In the genomic region with DNA sequence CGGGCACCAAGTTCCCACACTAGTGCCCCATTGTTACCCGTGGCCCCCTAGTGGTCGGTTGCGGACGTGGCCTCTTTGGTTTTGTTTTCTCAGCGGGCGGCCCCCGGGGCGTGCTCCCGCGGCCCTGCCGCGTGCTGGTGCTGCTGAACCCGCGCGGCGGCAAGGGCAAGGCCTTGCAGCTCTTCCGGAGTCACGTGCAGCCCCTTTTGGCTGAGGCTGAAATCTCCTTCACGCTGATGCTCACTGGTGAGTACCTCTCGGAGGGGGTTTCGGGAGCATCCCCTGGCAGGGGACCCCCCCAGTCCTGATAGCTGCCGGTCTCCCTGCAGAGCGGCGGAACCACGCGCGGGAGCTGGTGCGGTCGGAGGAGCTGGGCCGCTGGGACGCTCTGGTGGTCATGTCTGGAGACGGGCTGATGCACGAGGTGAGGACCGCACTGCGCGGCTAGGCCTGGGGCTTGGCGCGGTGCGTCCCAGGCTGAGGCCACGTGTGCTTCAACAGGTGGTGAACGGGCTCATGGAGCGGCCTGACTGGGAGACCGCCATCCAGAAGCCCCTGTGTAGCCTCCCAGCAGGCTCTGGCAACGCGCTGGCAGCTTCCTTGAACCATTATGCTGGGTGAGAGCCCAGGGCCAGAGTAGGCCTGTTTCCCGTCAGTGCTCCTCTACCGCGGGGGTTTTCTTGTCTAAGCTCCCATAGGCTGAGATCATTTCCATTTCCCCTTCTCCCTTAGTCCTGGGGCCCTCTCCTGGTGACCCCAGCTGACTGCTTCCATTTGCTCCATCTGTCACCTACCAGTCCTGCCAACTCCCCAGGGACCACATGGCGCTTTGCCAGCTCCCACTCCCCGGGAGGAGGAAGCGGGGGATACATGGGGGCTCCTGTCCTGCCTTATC, we compare ENCODE assay signal across 1 cellular context.
TF ChIP-seq lines count a peak whose summit lies in the region.

No MANE protein-coding gene starts in this region.

TF ChIP-seq in HepG2, 621 proteins besides CTCF, POLR2A, EP300 and RAD21 (continued from another document and continues in another):
- TF ChIP-seq, protein P1, sequence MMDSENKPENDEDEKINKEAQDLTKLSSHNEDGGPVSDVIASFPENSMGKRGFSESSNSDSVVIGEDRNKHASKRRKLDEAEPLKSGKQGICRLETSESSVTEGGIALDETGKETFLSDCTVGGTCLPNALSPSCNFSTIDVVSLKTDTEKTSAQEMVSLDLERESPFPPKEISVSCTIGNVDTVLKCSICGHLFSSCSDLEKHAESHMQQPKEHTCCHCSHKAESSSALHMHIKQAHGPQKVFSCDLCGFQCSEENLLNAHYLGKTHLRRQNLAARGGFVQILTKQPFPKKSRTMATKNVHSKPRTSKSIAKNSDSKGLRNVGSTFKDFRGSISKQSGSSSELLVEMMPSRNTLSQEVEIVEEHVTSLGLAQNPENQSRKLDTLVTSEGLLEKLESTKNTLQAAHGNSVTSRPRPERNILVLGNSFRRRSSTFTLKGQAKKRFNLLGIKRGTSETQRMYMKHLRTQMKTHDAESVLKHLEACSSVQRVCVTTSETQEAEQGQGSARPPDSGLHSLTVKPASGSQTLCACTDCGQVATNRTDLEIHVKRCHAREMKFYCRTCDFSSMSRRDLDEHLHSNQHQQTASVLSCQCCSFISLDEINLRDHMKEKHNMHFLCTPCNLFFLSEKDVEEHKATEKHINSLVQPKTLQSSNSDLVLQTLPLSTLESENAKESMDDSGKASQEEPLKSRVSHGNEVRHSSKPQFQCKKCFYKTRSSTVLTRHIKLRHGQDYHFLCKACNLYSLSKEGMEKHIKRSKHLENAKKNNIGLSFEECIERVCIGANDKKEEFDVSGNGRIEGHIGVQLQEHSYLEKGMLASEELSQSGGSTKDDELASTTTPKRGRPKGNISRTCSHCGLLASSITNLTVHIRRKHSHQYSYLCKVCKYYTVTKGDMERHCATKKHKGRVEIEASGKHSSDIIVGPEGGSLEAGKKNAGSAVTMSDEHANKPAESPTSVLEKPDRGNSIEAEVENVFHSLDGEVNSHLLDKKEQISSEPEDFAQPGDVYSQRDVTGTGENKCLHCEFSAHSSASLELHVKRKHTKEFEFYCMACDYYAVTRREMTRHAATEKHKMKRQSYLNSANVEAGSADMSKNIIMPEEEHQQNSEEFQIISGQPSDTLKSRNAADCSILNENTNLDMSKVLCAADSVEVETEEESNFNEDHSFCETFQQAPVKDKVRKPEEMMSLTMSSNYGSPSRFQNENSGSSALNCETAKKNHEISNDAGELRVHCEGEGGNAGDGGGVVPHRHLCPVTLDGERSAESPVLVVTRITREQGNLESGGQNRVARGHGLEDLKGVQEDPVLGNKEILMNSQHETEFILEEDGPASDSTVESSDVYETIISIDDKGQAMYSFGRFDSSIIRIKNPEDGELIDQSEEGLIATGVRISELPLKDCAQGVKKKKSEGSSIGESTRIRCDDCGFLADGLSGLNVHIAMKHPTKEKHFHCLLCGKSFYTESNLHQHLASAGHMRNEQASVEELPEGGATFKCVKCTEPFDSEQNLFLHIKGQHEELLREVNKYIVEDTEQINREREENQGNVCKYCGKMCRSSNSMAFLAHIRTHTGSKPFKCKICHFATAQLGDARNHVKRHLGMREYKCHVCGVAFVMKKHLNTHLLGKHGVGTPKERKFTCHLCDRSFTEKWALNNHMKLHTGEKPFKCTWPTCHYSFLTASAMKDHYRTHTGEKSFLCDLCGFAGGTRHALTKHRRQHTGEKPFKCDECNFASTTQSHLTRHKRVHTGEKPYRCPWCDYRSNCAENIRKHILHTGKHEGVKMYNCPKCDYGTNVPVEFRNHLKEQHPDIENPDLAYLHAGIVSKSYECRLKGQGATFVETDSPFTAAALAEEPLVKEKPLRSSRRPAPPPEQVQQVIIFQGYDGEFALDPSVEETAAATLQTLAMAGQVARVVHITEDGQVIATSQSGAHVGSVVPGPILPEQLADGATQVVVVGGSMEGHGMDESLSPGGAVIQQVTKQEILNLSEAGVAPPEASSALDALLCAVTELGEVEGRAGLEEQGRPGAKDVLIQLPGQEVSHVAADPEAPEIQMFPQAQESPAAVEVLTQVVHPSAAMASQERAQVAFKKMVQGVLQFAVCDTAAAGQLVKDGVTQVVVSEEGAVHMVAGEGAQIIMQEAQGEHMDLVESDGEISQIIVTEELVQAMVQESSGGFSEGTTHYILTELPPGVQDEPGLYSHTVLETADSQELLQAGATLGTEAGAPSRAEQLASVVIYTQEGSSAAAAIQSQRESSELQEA (CRISPR knock-in tag; IDR thresholded peaks at IDR 0.05; ENCODE audit: not compliant biosample characterization): peak; percentile 99
- TF ChIP-seq, protein P2, sequence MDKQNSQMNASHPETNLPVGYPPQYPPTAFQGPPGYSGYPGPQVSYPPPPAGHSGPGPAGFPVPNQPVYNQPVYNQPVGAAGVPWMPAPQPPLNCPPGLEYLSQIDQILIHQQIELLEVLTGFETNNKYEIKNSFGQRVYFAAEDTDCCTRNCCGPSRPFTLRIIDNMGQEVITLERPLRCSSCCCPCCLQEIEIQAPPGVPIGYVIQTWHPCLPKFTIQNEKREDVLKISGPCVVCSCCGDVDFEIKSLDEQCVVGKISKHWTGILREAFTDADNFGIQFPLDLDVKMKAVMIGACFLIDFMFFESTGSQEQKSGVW (CRISPR knock-in tag; IDR thresholded peaks at IDR 0.05; ENCODE audit: borderline replicate concordance): peak; percentile 96; the same call in 1 of the 2 replicates
- peak; percentile 92 for TF ChIP-seq ZNF331 (CRISPR knock-in tag; IDR thresholded peaks at IDR 0.05)
- TF ChIP-seq TEAD2 (CRISPR knock-in tag; IDR thresholded peaks at IDR 0.05): peak; percentile 99
- TF ChIP-seq ZNF484 (CRISPR knock-in tag; IDR thresholded peaks at IDR 0.05; ENCODE audit: borderline replicate concordance, low read depth): peak; percentile 97; the same call in 1 of the 2 replicates
- no peak for TF ChIP-seq MAFG (CRISPR knock-in tag; IDR thresholded peaks at IDR 0.05)
- peak; percentile 61 for TF ChIP-seq ZNF644 (CRISPR knock-in tag; IDR thresholded peaks at IDR 0.05; ENCODE audit: low read depth)
- no peak; the same call in none of the 2 replicates for TF ChIP-seq BRD4 (CRISPR knock-in tag; IDR thresholded peaks at IDR 0.05)
- peak; percentile 89 for TF ChIP-seq ZBTB42 (CRISPR knock-in tag; IDR thresholded peaks at IDR 0.05)
- TF ChIP-seq TARDBP (CRISPR knock-in tag; IDR thresholded peaks at IDR 0.05): peak; percentile 93; the same call in 1 of the 2 replicates
- TF ChIP-seq MTF1 (CRISPR knock-in tag; IDR thresholded peaks at IDR 0.05): peak; percentile 97
- TF ChIP-seq PHF8 (CRISPR knock-in tag; IDR thresholded peaks at IDR 0.05): peak; percentile 75
- TF ChIP-seq HOXA5 (CRISPR knock-in tag; IDR thresholded peaks at IDR 0.05): peak; percentile 99
- TF ChIP-seq NCOA2 (CRISPR knock-in tag; IDR thresholded peaks at IDR 0.05): peak; percentile 74
- TF ChIP-seq RNF2 (conservative IDR thresholded peaks at IDR 0.05; ENCODE audit: low read depth): peak; percentile 92
- TF ChIP-seq TOE1 (CRISPR knock-in tag; IDR thresholded peaks at IDR 0.05): peak; percentile 94
- TF ChIP-seq GFI1 (CRISPR knock-in tag; IDR thresholded peaks at IDR 0.05; ENCODE audit: borderline replicate concordance): peak; percentile 79; the same call in 1 of the 2 replicates
- TF ChIP-seq, protein P3, sequence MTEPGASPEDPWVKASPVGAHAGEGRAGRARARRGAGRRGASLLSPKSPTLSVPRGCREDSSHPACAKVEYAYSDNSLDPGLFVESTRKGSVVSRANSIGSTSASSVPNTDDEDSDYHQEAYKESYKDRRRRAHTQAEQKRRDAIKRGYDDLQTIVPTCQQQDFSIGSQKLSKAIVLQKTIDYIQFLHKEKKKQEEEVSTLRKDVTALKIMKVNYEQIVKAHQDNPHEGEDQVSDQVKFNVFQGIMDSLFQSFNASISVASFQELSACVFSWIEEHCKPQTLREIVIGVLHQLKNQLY (CRISPR knock-in tag; IDR thresholded peaks at IDR 0.05): peak; percentile 78; the same call in 1 of the 2 replicates
- peak; percentile 98 for TF ChIP-seq XRCC5 (optimal IDR thresholded peaks at IDR 0.05; ENCODE audit: low read length)
- TF ChIP-seq SP5 (CRISPR knock-in tag; IDR thresholded peaks at IDR 0.05; ENCODE audit: borderline replicate concordance, low read depth): peak; percentile 58; the same call in 1 of the 2 replicates
- TF ChIP-seq, protein P4, sequence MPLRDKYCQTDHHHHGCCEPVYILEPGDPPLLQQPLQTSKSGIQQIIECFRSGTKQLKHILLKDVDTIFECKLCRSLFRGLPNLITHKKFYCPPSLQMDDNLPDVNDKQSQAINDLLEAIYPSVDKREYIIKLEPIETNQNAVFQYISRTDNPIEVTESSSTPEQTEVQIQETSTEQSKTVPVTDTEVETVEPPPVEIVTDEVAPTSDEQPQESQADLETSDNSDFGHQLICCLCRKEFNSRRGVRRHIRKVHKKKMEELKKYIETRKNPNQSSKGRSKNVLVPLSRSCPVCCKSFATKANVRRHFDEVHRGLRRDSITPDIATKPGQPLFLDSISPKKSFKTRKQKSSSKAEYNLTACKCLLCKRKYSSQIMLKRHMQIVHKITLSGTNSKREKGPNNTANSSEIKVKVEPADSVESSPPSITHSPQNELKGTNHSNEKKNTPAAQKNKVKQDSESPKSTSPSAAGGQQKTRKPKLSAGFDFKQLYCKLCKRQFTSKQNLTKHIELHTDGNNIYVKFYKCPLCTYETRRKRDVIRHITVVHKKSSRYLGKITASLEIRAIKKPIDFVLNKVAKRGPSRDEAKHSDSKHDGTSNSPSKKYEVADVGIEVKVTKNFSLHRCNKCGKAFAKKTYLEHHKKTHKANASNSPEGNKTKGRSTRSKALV (CRISPR knock-in tag; IDR thresholded peaks at IDR 0.05): peak; percentile 97
- TF ChIP-seq MEF2D (CRISPR knock-in tag; IDR thresholded peaks at IDR 0.05): peak; percentile 87; the same call in 1 of the 2 replicates
- TF ChIP-seq ZFP62 (CRISPR knock-in tag; IDR thresholded peaks at IDR 0.05): no peak
- TF ChIP-seq TGIF2 (CRISPR knock-in tag; IDR thresholded peaks at IDR 0.05): peak; percentile 88
- TF ChIP-seq, protein P5, sequence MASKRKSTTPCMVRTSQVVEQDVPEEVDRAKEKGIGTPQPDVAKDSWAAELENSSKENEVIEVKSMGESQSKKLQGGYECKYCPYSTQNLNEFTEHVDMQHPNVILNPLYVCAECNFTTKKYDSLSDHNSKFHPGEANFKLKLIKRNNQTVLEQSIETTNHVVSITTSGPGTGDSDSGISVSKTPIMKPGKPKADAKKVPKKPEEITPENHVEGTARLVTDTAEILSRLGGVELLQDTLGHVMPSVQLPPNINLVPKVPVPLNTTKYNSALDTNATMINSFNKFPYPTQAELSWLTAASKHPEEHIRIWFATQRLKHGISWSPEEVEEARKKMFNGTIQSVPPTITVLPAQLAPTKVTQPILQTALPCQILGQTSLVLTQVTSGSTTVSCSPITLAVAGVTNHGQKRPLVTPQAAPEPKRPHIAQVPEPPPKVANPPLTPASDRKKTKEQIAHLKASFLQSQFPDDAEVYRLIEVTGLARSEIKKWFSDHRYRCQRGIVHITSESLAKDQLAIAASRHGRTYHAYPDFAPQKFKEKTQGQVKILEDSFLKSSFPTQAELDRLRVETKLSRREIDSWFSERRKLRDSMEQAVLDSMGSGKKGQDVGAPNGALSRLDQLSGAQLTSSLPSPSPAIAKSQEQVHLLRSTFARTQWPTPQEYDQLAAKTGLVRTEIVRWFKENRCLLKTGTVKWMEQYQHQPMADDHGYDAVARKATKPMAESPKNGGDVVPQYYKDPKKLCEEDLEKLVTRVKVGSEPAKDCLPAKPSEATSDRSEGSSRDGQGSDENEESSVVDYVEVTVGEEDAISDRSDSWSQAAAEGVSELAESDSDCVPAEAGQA (IDR thresholded peaks at IDR 0.05; ENCODE audit: low read depth): no peak
- TF ChIP-seq, protein P5 (CRISPR knock-in tag; IDR thresholded peaks at IDR 0.05; ENCODE audit: borderline replicate concordance): peak; percentile 97
- peak; percentile 95 for TF ChIP-seq ZNF510 (CRISPR knock-in tag; IDR thresholded peaks at IDR 0.05; ENCODE audit: low read depth)
- peak; percentile 97; the same call in 1 of the 2 replicates for TF ChIP-seq ZFP41 (CRISPR knock-in tag; IDR thresholded peaks at IDR 0.05; ENCODE audit: borderline replicate concordance)
